ENCODE assay signal across 1 cellular context in genomic region chr5:99019812-99020697, GRCh38.
TF ChIP-seq lines count a peak whose summit lies in the region.

No MANE protein-coding gene starts in this region.

TF ChIP-seq in K562, 482 proteins besides CTCF, POLR2A, EP300 and RAD21 (continued from another document and continues in another):
- no peak for TF ChIP-seq ETS1 (conservative IDR thresholded peaks at IDR 0.05; ENCODE audit: control insufficient read depth, low read depth, low read length)
- no peak for TF ChIP-seq ZNF274 (IDR thresholded peaks at IDR 0.05; ENCODE audit: borderline replicate concordance, low read depth, low read length)
- no peak for TF ChIP-seq HBP1 (CRISPR knock-in tag; IDR thresholded peaks at IDR 0.05)
- TF ChIP-seq NUFIP1 (IDR thresholded peaks at IDR 0.05; ENCODE audit: partially characterized antibody) = no peak
- TF ChIP-seq ARID4B (CRISPR knock-in tag; IDR thresholded peaks at IDR 0.05) = no peak
- 0 out of 2 replicates have a peak, but pooled peaks have one; percentile 17 for TF ChIP-seq GABPA (tag; conservative IDR thresholded peaks at IDR 0.05; ENCODE audit: low read depth)
- TF ChIP-seq ARID1B (IDR thresholded peaks at IDR 0.05) = peak; percentile 75
- no peak for TF ChIP-seq ZMIZ1 (IDR thresholded peaks at IDR 0.05; ENCODE audit: low read depth in 2 of 2, low read length in 2 of 2)
- no peak for TF ChIP-seq ZNF707 (CRISPR knock-in tag; conservative IDR thresholded peaks at IDR 0.05)
- 0 out of 2 replicates have a peak, but pooled peaks have one; percentile 25 for TF ChIP-seq MEF2D (tag; conservative IDR thresholded peaks at IDR 0.05; ENCODE audit: low read depth)
- no peak for TF ChIP-seq ZC3H4 (CRISPR knock-in tag; IDR thresholded peaks at IDR 0.05; ENCODE audit: borderline replicate concordance)
- no peak for TF ChIP-seq CHD1 (IDR thresholded peaks at IDR 0.05; ENCODE audit: low read length)
- TF ChIP-seq TCF15 (CRISPR knock-in tag; IDR thresholded peaks at IDR 0.05) = no peak
- TF ChIP-seq CTCFL (IDR thresholded peaks at IDR 0.05; ENCODE audit: borderline replicate concordance, insufficient read depth, low read depth, low read length, poor library complexity, severe bottlenecking) = no peak
- no peak for TF ChIP-seq ARID3B (CRISPR knock-in tag; IDR thresholded peaks at IDR 0.05; ENCODE audit: borderline replicate concordance)
- 0 out of 4 replicates have a peak, but pooled peaks of 1 of the 2 experiments have one; percentile 23 for TF ChIP-seq FOXK2 (conservative IDR thresholded peaks at IDR 0.05 in 1 of 2, IDR thresholded peaks at IDR 0.05 in 1 of 2; ENCODE audit: low read depth in 2 of 2)
- no peak for TF ChIP-seq KLF6 (CRISPR knock-in tag; IDR thresholded peaks at IDR 0.05; ENCODE audit: borderline replicate concordance)
- TF ChIP-seq MCM3 (IDR thresholded peaks at IDR 0.05) = no peak
- no peak for TF ChIP-seq KDM4B (IDR thresholded peaks at IDR 0.05; ENCODE audit: borderline replicate concordance in 2 of 2, low read depth in 1 of 2)
- TF ChIP-seq PML (IDR thresholded peaks at IDR 0.05; ENCODE audit: low read length) = no peak
- TF ChIP-seq MAX (CRISPR knock-in tag; IDR thresholded peaks at IDR 0.05) = no peak
- TF ChIP-seq ETV5 (CRISPR knock-in tag; IDR thresholded peaks at IDR 0.05; ENCODE audit: low read depth) = no peak
- no peak for TF ChIP-seq ZNF668 (CRISPR knock-in tag; IDR thresholded peaks at IDR 0.05)
- TF ChIP-seq TCFL5 (CRISPR knock-in tag; conservative IDR thresholded peaks at IDR 0.05) = no peak
- TF ChIP-seq PRPF4 (IDR thresholded peaks at IDR 0.05; ENCODE audit: insufficient read depth, low read depth, low read length, poor library complexity, severe bottlenecking) = no peak
- no peak for TF ChIP-seq PRMT5 (CRISPR knock-in tag; IDR thresholded peaks at IDR 0.05)
- TF ChIP-seq SREBF2 (CRISPR knock-in tag; IDR thresholded peaks at IDR 0.05) = no peak
- no peak for TF ChIP-seq ZNF311 (CRISPR knock-in tag; IDR thresholded peaks at IDR 0.05)
- TF ChIP-seq KAT2B (IDR thresholded peaks at IDR 0.05; ENCODE audit: low read depth, low read length) = no peak
- TF ChIP-seq TRIM25 (IDR thresholded peaks at IDR 0.05; ENCODE audit: borderline replicate concordance) = no peak
- no peak for TF ChIP-seq PTBP1 (IDR thresholded peaks at IDR 0.05; ENCODE audit: low read depth, low read length)
- no peak for TF ChIP-seq RB1 (IDR thresholded peaks at IDR 0.05; ENCODE audit: low read depth)
- TF ChIP-seq NR1H2 (CRISPR knock-in tag; IDR thresholded peaks at IDR 0.05) = no peak
- TF ChIP-seq ELK1 (CRISPR knock-in tag; IDR thresholded peaks at IDR 0.05) = no peak
- TF ChIP-seq GTF2A2 (tag; IDR thresholded peaks at IDR 0.05) = no peak
- TF ChIP-seq ZBTB49 (CRISPR knock-in tag; IDR thresholded peaks at IDR 0.05; ENCODE audit: borderline replicate concordance) = no peak
- TF ChIP-seq TFAM (CRISPR knock-in tag; conservative IDR thresholded peaks at IDR 0.05) = no peak
- no peak for TF ChIP-seq LARP7 (IDR thresholded peaks at IDR 0.05)
- TF ChIP-seq NFIX (CRISPR knock-in tag; IDR thresholded peaks at IDR 0.05; ENCODE audit: low read depth) = no peak
- TF ChIP-seq RNF2 (IDR thresholded peaks at IDR 0.05) = no peak
- TF ChIP-seq CBFA2T3 (IDR thresholded peaks at IDR 0.05) = no peak
- TF ChIP-seq LCOR (CRISPR knock-in tag; IDR thresholded peaks at IDR 0.05) = no peak
- no peak for TF ChIP-seq CREM (IDR thresholded peaks at IDR 0.05; ENCODE audit: low read depth)
